Comparison of ENCODE assay signal across 25 cellular contexts in genomic region chr5:169688106-169688505, GRCh38.
"Had no signal": no experiment of that assay in that cellular context is flagged by ENCODE, and none has a peak within 500 bp of the region (broad histone marks: within the 10 kb centered on the region; RNA-seq: fewer than 3 reads in every experiment).

No MANE protein-coding gene starts in this region.

- ATAC-seq: activated CD4-positive, CD25-positive, alpha-beta regulatory T cell treated with anti-CD3 and anti-CD28 coated beads, Interleukin-2, amount 50 U/mL, for 24 hours; activated naive CD4-positive, alpha-beta T cell treated with anti-CD3 and anti-CD28 coated beads, Interleukin-2, amount 50 U/mL, for 72 hours; right lobe of liver; upper lobe of right lung had no signal

- H3K9me3 Mint-ChIP-seq: activated naive CD4-positive, alpha-beta T cell treated with anti-CD3 and anti-CD28 coated beads, Interleukin-2, amount 50 U/mL, for 72 hours; mesothelial cell of epicardium; naive B cell; nephron progenitor cell; T-helper 1 cell treated with Interleukin-12 subunit alpha and Interleukin-12 subunit beta and Interleukin-4 antibody, amounts not matched to agents 30 μg/mL and 1 μg/mL, for 36 hours had no signal

- H3K4me3 Mint-ChIP-seq: mesothelial cell of epicardium; naive B cell; nephron progenitor cell; T-helper 1 cell treated with Interleukin-12 subunit alpha and Interleukin-12 subunit beta and Interleukin-4 antibody, amounts not matched to agents 30 μg/mL and 1 μg/mL, for 36 hours had no signal

- H3K4me1 Mint-ChIP-seq: mesothelial cell of epicardium had no signal

- DNase-seq: activated CD4-positive, alpha-beta T cell treated with anti-CD3 and anti-CD28 coated beads for 48 hours; activated CD4-positive, alpha-beta T cell treated with anti-CD3 and anti-CD28 coated beads, Interleukin-2, amount 50 U/mL, for 48 hours; activated CD8-positive, alpha-beta memory T cell treated with anti-CD3 and anti-CD28 coated beads, Interleukin-2, amount 50 U/mL, for 48 hours; activated effector memory CD4-positive, alpha-beta T cell treated with anti-CD3 and anti-CD28 coated beads, Interleukin-2, amount 50 U/mL, for 16 hours; central memory CD4-positive, alpha-beta T cell; effector CD4-positive, alpha-beta T cell; glutamatergic neuron; left ventricle myocardium inferior; mammary epithelial cell; naive B cell; nephron progenitor cell; right lobe of liver; stimulated activated CD4-positive, alpha-beta T cell treated with anti-CD3 and anti-CD28 coated beads, Interleukin-4, amount 100 ng/mL, for 1 hour; SW 1271; T1000; tibial artery; upper lobe of right lung; WERI-Rb-1 had no signal

- H3K36me3 Mint-ChIP-seq: mesothelial cell of epicardium had no signal

- H3K9me3 ChIP-seq: breast epithelium, left ventricle myocardium inferior, neutrophil, right lobe of liver, suprapubic skin, tibial artery, upper lobe of right lung had no signal

- H3K27ac Mint-ChIP-seq: mesothelial cell of epicardium; nephron progenitor cell; T-helper 1 cell treated with Interleukin-12 subunit alpha and Interleukin-12 subunit beta and Interleukin-4 antibody, amounts not matched to agents 30 μg/mL and 1 μg/mL, for 36 hours had no signal

- H3K27me3 Mint-ChIP-seq: naive B cell had no signal
